ENCODE assay signal across 8 cellular contexts in genomic region chr1:32773018-32773763, GRCh38. TPM values are rescaled to one million over a fixed set of nuclear protein-coding genes. Genes with fewer than 3 reads are reported as not detected.
DNase-seq lines count a peak whose midpoint lies in the region; ATAC-seq and TF ChIP-seq lines count a peak whose summit lies in the region.

No MANE protein-coding gene starts in this region.

- H3K4me1 Mint-ChIP-seq in activated naive CD8-positive, alpha-beta T cell treated with anti-CD3 and anti-CD28 coated beads for 36 hours: peaks cover 26% of the 10 kb centered on the region

- H3K36me3 Mint-ChIP-seq in activated naive CD8-positive, alpha-beta T cell treated with anti-CD3 and anti-CD28 coated beads for 36 hours: peaks cover 14% of the 10 kb centered on the region

- H3K4me3 Mint-ChIP-seq in activated naive CD8-positive, alpha-beta T cell treated with anti-CD3 and anti-CD28 coated beads for 36 hours: no peak overlapping the region

- ATAC-seq in psoas muscle (peak; percentile 80 to 92 (median 88)), GM18858 (IDR thresholded peaks at IDR 0.05; ENCODE audit: unreplicated experiment) (no peak)

- H3K36me3 ChIP-seq in cardiac muscle cell (peaks cover 30% of the 10 kb centered on the region), psoas muscle (ENCODE audit: insufficient read depth in 1 of 2, low read depth in 1 of 2) (peaks cover 0 to 47% of the 10 kb centered on the region in 2 donors)

- no peaks in the 10 kb centered on the region for H3K27me3 Mint-ChIP-seq in activated naive CD8-positive, alpha-beta T cell treated with anti-CD3 and anti-CD28 coated beads for 36 hours

- H3K27ac Mint-ChIP-seq in activated naive CD8-positive, alpha-beta T cell treated with anti-CD3 and anti-CD28 coated beads for 36 hours: peak overlapping the region; percentile 2

- peak; percentile 49 for DNase-seq in NCI-H1436 (lab: John Stamatoyannopoulos, UW)
- DNase-seq in NCI-H1436 treated with DMSO at 0.1 percent for 48 hours (lab: John Stamatoyannopoulos, UW): no peak
- peak; percentile 72 for DNase-seq in NCI-H1092 treated with DMSO at 0.1 percent for 48 hours (lab: John Stamatoyannopoulos, UW)
- peak; percentile 60 for DNase-seq in T follicular helper cell (ENCODE audit: low read depth)
- DNase-seq in activated naive CD8-positive, alpha-beta T cell treated with anti-CD3 and anti-CD28 coated beads for 36 hours: peak; percentile 72
- DNase-seq in cardiac muscle cell (ENCODE audit: low read depth in 1 of 2, low spot score in 1 of 2): peak; percentile 82 to 83
- DNase-seq in psoas muscle: peak; percentile 79 to 91

- WGBS in psoas muscle, 3 donors: 19 to 26% (median 20%) methylated on average over 9 of the region's 9 CpGs

- H3K4me1 ChIP-seq in cardiac muscle cell (ENCODE audit: low read depth): peaks cover 14% of the 10 kb centered on the region
- H3K4me1 ChIP-seq in psoas muscle: no peaks in the 10 kb centered on the region

- no peaks in the 10 kb centered on the region for H3K9me3 Mint-ChIP-seq in activated naive CD8-positive, alpha-beta T cell treated with anti-CD3 and anti-CD28 coated beads for 36 hours

- H3K9me3 ChIP-seq in cardiac muscle cell (ENCODE audit: low read depth) (no peaks in the 10 kb centered on the region), psoas muscle (no peaks in the 10 kb centered on the region)

- H3K27ac ChIP-seq in cardiac muscle cell (no peak overlapping the region), psoas muscle (no peak overlapping the region)

- TF ChIP-seq CTCF in cardiac muscle cell (IDR thresholded peaks at IDR 0.05; ENCODE audit: low read depth, low read length) (peak; percentile 97), psoas muscle (IDR thresholded peaks at IDR 0.05) (peak; percentile 94)

- H3K4me3 ChIP-seq in cardiac muscle cell: no peak overlapping the region
- H3K4me3 ChIP-seq in psoas muscle: no peak overlapping the region

- intact Hi-C loops in psoas muscle (cut with DNase I): loop anchor here (1.0 to 10.0 kb wide), 4 partner anchors 60 to 368 kb away; no protein-coding TSS in a partner anchor

- H3K27me3 ChIP-seq in cardiac muscle cell (no peaks in the 10 kb centered on the region), psoas muscle (ENCODE audit: insufficient read depth in 3 of 3, low read length in 2 of 3) (no peaks in the 10 kb centered on the region)

RNA-seq across cellular contexts. Expression of gene YARS1, which starts 44.0 kb away (rescaled TPM):
- total RNA-seq in activated naive CD8-positive, alpha-beta T cell treated with anti-CD3 and anti-CD28 coated beads for 36 hours: 100 to 1,000 TPM; 250 to 267 TPM
- total RNA-seq in cardiac muscle cell: 77.9 and 80.3 TPM in 2 replicates
- 125 and 167 TPM in 2 replicates for polyA plus RNA-seq in cardiac muscle cell
- 10 to 100 TPM; 36.9 to 90.2 (median 72.4) TPM for total RNA-seq in psoas muscle
- 100 to 1,000 TPM in 1 of 3 donors, 10 to 100 TPM in 2; 43.0 to 114 (median 90.9) TPM for polyA plus RNA-seq in psoas muscle

RNA-seq across cellular contexts. Expression of gene S100PBP, which starts 44.3 kb away (rescaled TPM):
- 10 to 100 TPM; 24.6 to 28.5 TPM for total RNA-seq in activated naive CD8-positive, alpha-beta T cell treated with anti-CD3 and anti-CD28 coated beads for 36 hours
- total RNA-seq in cardiac muscle cell (23.0 and 40.5 TPM in 2 replicates), psoas muscle (10 to 100 TPM in 3 of 4 donors, 1 to 10 TPM in 1; 9.7 to 18.1 (median 12.9) TPM)
- polyA plus RNA-seq in cardiac muscle cell (30.5 and 37.4 TPM in 2 replicates), psoas muscle (1 to 10 TPM; 3.9 to 7.7 (median 4.5) TPM)
